ENCODE assay signal across 8 cellular contexts in genomic region chr3:185733980-185734724, GRCh38.
A peak's percentile ranks its signal among the peaks of the same experiment; 100 is the strongest.
DNase-seq lines count a peak whose midpoint lies in the region; ATAC-seq and TF ChIP-seq lines count a peak whose summit lies in the region.

No MANE protein-coding gene starts in this region.

- H3K27ac Mint-ChIP-seq in natural killer cell, result no peak overlapping the region

- ATAC-seq in natural killer cell, result no peak

- H3K9me3 Mint-ChIP-seq in natural killer cell, result no peaks in the 10 kb centered on the region

- no peak for TF ChIP-seq CTCF in natural killer cell (IDR thresholded peaks at IDR 0.05)

- peaks cover 0 to 5% of the 10 kb centered on the region in 2 donors for H3K4me1 Mint-ChIP-seq in natural killer cell

- H3K36me3 Mint-ChIP-seq in natural killer cell, result no peaks in the 10 kb centered on the region

- intact Hi-C loops in natural killer cell (cut with micrococcal nuclease), result no loop called here

- no peak overlapping the region for H3K4me3 Mint-ChIP-seq in natural killer cell

- H3K27me3 Mint-ChIP-seq in natural killer cell (ENCODE audit: low read depth in 2 of 2), result no peaks in the 10 kb centered on the region

- DNase-seq in A172 (ENCODE audit: low spot score) (peak; percentile 89), GDM1 (lab: John Stamatoyannopoulos, UW) (peak; percentile 65), NCI-H1417 (lab: John Stamatoyannopoulos, UW) (peak; percentile 44 to 87 (median 55)), SW 1271 (lab: John Stamatoyannopoulos, UW) (peak; percentile 76 to 93), germinal center (ENCODE audit: low spot score) (peak; percentile 54), pulmonary artery endothelial cell (ENCODE audit: low read depth, low spot score) (peak; percentile 81), activated gamma-delta T cell (lab: John Stamatoyannopoulos, UW) (no peak), natural killer cell (no peak)

Comparison
In these comparisons a context has a peak if more than half of its experiments do, and no peak if none do; other contexts are left out.
1. DNase-seq: peak in A172 (single experiment), GDM1 (single experiment), NCI-H1417 (3 of 3), SW 1271 (2 of 2), germinal center (single experiment) and pulmonary artery endothelial cell (single experiment); none in activated gamma-delta T cell (single experiment) and natural killer cell (single experiment).